Comparison of ENCODE assay signal across 9 cellular contexts in the genomic region with DNA sequence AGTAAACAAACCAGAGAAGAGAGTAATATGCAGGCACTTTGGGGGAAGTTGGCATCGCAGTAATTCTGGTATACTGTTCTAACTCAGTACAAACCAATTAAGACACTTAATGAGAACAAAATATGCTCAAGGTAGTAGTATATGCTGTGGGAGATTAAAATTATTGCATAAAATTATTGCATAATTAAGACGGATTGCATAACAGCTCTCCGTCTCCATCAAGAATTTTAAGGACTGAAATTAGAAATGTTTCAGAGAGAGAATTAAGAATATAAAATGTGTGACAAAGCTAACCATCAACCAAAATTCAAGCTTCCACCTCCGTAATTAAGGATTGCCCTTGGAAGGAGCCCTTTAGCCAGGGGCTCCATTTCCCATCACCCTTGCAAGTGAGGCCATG.
"Had no signal": no experiment of that assay in that cellular context is flagged by ENCODE, and none has a peak within 500 bp of the region (broad histone marks: within the 10 kb centered on the region; RNA-seq: fewer than 3 reads in every experiment).

No MANE protein-coding gene starts in this region.

- H3K4me1 Mint-ChIP-seq: IgD-negative memory B cell had no signal

- H3K27ac Mint-ChIP-seq: HFFc6, IgD-negative memory B cell had no signal

- H3K36me3 ChIP-seq: HAP-1 had no signal

- H3K9ac ChIP-seq: GM23248 had no signal

- ATAC-seq: HCT116 had no signal

- H3K9me3 Mint-ChIP-seq: HFFc6, IgD-negative memory B cell had no signal

- H3K4me1 ChIP-seq: HAP-1 had no signal

- H3K4me3 Mint-ChIP-seq: HFFc6, IgD-negative memory B cell had no signal

- DNase-seq: GM23248, GOT3, H7, HFFc6, KG1 had no signal

- H2AFZ ChIP-seq: GM23248 had no signal

- H3K36me3 Mint-ChIP-seq: IgD-negative memory B cell had no signal

- H3K9me3 ChIP-seq: HAP-1 had no signal

- H3K4me3 ChIP-seq: GM23248, HAP-1 had no signal

- H3K27ac ChIP-seq: GM23248, HL-60 had no signal
